Comparison of ENCODE assay signal across 1 cellular context in genomic region chr2:137969418-137969765, GRCh38.
TF ChIP-seq lines count a peak whose summit lies in the region.

No MANE protein-coding gene starts in this region.

TF ChIP-seq in HepG2, 621 proteins besides CTCF, POLR2A, EP300 and RAD21 (continued from another document):
- TF ChIP-seq ZBTB46 (CRISPR knock-in tag; IDR thresholded peaks at IDR 0.05; ENCODE audit: borderline replicate concordance) (no peak), ZNF234 (CRISPR knock-in tag; conservative IDR thresholded peaks at IDR 0.05) (no peak), KAT8 (CRISPR knock-in tag; IDR thresholded peaks at IDR 0.05) (no peak), ZNF782 (CRISPR knock-in tag; IDR thresholded peaks at IDR 0.05; ENCODE audit: borderline replicate concordance) (no peak), POLR2AphosphoS5 (IDR thresholded peaks at IDR 0.05; ENCODE audit: low read depth, low read length) (peak; percentile 45; the same call in 1 of the 2 replicates), SOX13 (IDR thresholded peaks at IDR 0.05) (no peak), SOX13 (CRISPR knock-in tag; conservative IDR thresholded peaks at IDR 0.05 in 1 of 2, IDR thresholded peaks at IDR 0.05 in 1 of 2) (0 out of 4 replicates have a peak, but pooled peaks of 1 of the 2 experiments have one; percentile 10), SMARCE1 (IDR thresholded peaks at IDR 0.05; ENCODE audit: borderline replicate concordance) (no peak), RAD51 (IDR thresholded peaks at IDR 0.05; ENCODE audit: borderline replicate concordance) (no peak), CHD4 (IDR thresholded peaks at IDR 0.05; ENCODE audit: borderline replicate concordance, low read length) (peak; percentile 76; the same call in 1 of the 2 replicates), ZNF383 (CRISPR knock-in tag; IDR thresholded peaks at IDR 0.05; ENCODE audit: borderline replicate concordance) (no peak), ZNF800 (CRISPR knock-in tag; IDR thresholded peaks at IDR 0.05) (0 out of 2 replicates have a peak, but pooled peaks have one; percentile 8), ZNF770 (CRISPR knock-in tag; IDR thresholded peaks at IDR 0.05) (no peak), HMGXB3 (CRISPR knock-in tag; IDR thresholded peaks at IDR 0.05; ENCODE audit: borderline replicate concordance) (0 out of 2 replicates have a peak, but pooled peaks have one; percentile 46), TCF7L2 (IDR thresholded peaks at IDR 0.05; ENCODE audit: low read depth, low read length) (no peak), ZNF788 (CRISPR knock-in tag; IDR thresholded peaks at IDR 0.05; ENCODE audit: borderline replicate concordance) (no peak), ERF (CRISPR knock-in tag; IDR thresholded peaks at IDR 0.05) (no peak), ZBTB49 (CRISPR knock-in tag; IDR thresholded peaks at IDR 0.05; ENCODE audit: borderline replicate concordance) (no peak), PAF1 (CRISPR knock-in tag; IDR thresholded peaks at IDR 0.05) (0 out of 2 replicates have a peak, but pooled peaks have one; percentile 11), DNMT3B (CRISPR knock-in tag; conservative IDR thresholded peaks at IDR 0.05) (no peak), ZNF616 (CRISPR knock-in tag; IDR thresholded peaks at IDR 0.05; ENCODE audit: low read depth) (no peak), ZNF558 (CRISPR knock-in tag; IDR thresholded peaks at IDR 0.05; ENCODE audit: borderline replicate concordance) (no peak), KDM5A (IDR thresholded peaks at IDR 0.05; ENCODE audit: borderline replicate concordance, low read length) (no peak), ASH2L (IDR thresholded peaks at IDR 0.05; ENCODE audit: insufficient read length, low read depth, low read length) (no peak), JUNB (CRISPR knock-in tag; IDR thresholded peaks at IDR 0.05; ENCODE audit: borderline replicate concordance) (no peak), HOXA7 (CRISPR knock-in tag; IDR thresholded peaks at IDR 0.05) (no peak), MBD4 (IDR thresholded peaks at IDR 0.05; ENCODE audit: borderline replicate concordance, low read length) (0 out of 2 replicates have a peak, but pooled peaks have one; percentile 73), MTF2 (CRISPR knock-in tag; IDR thresholded peaks at IDR 0.05; ENCODE audit: borderline replicate concordance) (no peak), SP5 (CRISPR knock-in tag; IDR thresholded peaks at IDR 0.05; ENCODE audit: borderline replicate concordance, low read depth) (no peak), PLSCR1 (CRISPR knock-in tag; IDR thresholded peaks at IDR 0.05; ENCODE audit: borderline replicate concordance) (no peak), ZNF776 (CRISPR knock-in tag; IDR thresholded peaks at IDR 0.05) (no peak)
- TF ChIP-seq, protein P1, sequence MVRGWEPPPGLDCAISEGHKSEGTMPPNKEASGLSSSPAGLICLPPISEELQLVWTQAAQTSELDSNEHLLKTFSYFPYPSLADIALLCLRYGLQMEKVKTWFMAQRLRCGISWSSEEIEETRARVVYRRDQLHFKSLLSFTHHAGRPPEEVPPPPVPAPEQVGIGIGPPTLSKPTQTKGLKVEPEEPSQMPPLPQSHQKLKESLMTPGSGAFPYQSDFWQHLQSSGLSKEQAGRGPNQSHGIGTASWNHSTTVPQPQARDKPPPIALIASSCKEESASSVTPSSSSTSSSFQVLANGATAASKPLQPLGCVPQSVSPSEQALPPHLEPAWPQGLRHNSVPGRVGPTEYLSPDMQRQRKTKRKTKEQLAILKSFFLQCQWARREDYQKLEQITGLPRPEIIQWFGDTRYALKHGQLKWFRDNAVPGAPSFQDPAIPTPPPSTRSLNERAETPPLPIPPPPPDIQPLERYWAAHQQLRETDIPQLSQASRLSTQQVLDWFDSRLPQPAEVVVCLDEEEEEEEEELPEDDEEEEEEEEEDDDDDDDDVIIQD (CRISPR knock-in tag; IDR thresholded peaks at IDR 0.05; ENCODE audit: low read depth): 0 out of 2 replicates have a peak, but pooled peaks have one; percentile 11
